ENCODE assay signal across 11 cellular contexts in the genomic region with DNA sequence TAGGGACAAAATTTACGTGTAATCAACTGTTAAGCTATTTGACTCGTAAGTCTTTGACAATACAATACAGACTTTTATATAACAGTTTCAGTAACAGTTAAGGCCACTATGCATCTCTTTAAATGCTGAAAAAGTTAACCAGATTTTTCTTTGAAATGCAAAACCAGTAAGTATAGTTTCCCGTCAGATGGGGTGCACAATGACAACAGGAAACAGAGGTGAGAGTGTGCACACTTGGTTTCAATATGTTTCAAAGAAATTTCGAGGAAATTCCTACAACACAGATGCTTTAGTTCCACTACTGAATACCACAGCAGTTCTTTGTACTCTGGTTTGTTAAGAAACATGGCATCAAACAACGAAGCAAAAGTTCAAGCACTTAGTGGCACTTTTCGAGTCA. TPM values are rescaled to one million over a fixed set of nuclear protein-coding genes. Genes with fewer than 3 reads are reported as not detected.
DNase-seq lines count a peak whose midpoint lies in the region; ATAC-seq and TF ChIP-seq lines count a peak whose summit lies in the region.
"Had no signal": no experiment of that assay in that cellular context is flagged by ENCODE, and none has a peak within 500 bp of the region (broad histone marks: within the 10 kb centered on the region; RNA-seq: fewer than 3 reads in every experiment).

No MANE protein-coding gene starts in this region.

- WGBS in heart left ventricle, 4 donors: 64 to 71% (median 68%) methylated on average over 6 of the region's 6 CpGs

- H3K27me3 ChIP-seq in heart left ventricle: no peaks in the 10 kb centered on the region

- DNase-seq in CD1c-positive myeloid dendritic cell (ENCODE audit: extremely low spot score) (peak; percentile 59), GOT3 (lab: John Stamatoyannopoulos, UW) (no peak), anterior cingulate cortex (lab: John Stamatoyannopoulos, UW) (no peak), heart left ventricle (no peak)
- DNase-seq in activated naive CD4-positive, alpha-beta T cell treated with anti-CD3 and anti-CD28 coated beads, Interleukin-2, amount 50 U/mL, for 16 hours: peak; percentile 41
- DNase-seq: left cardiac atrium had no signal

- ATAC-seq in GM19328 (IDR thresholded peaks at IDR 0.05; ENCODE audit: unreplicated experiment): peak; percentile 50
- peak; percentile 57 for ATAC-seq in HG03378 (IDR thresholded peaks at IDR 0.05; ENCODE audit: unreplicated experiment)
- no peak for ATAC-seq in GM18870 (IDR thresholded peaks at IDR 0.05; ENCODE audit: unreplicated experiment)
- no peak for ATAC-seq in heart left ventricle
- ATAC-seq: Right ventricle myocardium inferior had no signal

- H3K9me3 ChIP-seq in heart left ventricle: no peaks in the 10 kb centered on the region

- H3K4me1 ChIP-seq in heart left ventricle: peaks cover 0 to 20% (median 9%) of the 10 kb centered on the region in 12 donors

- no peak for TF ChIP-seq CTCF in heart left ventricle (IDR thresholded peaks at IDR 0.05)

- H3K27ac ChIP-seq in heart left ventricle: peak overlapping the region in 1 of 12 donors; percentile 85
- H3K27ac ChIP-seq: coronary artery had no signal

- TF ChIP-seq POLR2A in heart left ventricle (IDR thresholded peaks at IDR 0.05): no peak

- peak overlapping the region in 1 of 12 donors; percentile 8 for H3K4me3 ChIP-seq in heart left ventricle
- H3K4me3 ChIP-seq: coronary artery had no signal

- intact Hi-C loops in heart left ventricle (cut with DNase I): loop anchor here in 1 of 10 donors (5.0 kb wide), 1 partner anchor 90 kb away; no protein-coding TSS in a partner anchor

- H3K36me3 ChIP-seq in heart left ventricle: no peaks in the 10 kb centered on the region

RNA-seq across cellular contexts. Expression of a gene that starts 48.4 kb away (rescaled TPM):
- total RNA-seq in heart left ventricle: 1 to 10 TPM; 3.9 to 7.4 (median 5.2) TPM
- polyA plus RNA-seq in heart left ventricle: 1 to 10 TPM; 3.6 to 5.5 TPM

RNA-seq across cellular contexts. Expression of a gene that starts 50.8 kb away (rescaled TPM):
- not detected for total RNA-seq in heart left ventricle
- not detected for polyA plus RNA-seq in heart left ventricle
- total RNA-seq: left cardiac atrium, Right ventricle myocardium inferior had no signal

Comparison
In these comparisons a context has a peak if more than half of its experiments do, and no peak if none do; other contexts are left out.
1. DNase-seq: peak in CD1c-positive myeloid dendritic cell (single experiment) and activated naive CD4-positive, alpha-beta T cell treated with anti-CD3 and anti-CD28 coated beads, Interleukin-2, amount 50 U/mL, for 16 hours (single experiment); none in GOT3 (single experiment), anterior cingulate cortex (0 of 58) and heart left ventricle (0 of 5).
2. ATAC-seq: peak in GM19328 (single experiment) and HG03378 (single experiment); none in GM18870 (single experiment) and heart left ventricle (0 of 4).